Comparison of ENCODE assay signal across 8 cellular contexts in the genomic region with DNA sequence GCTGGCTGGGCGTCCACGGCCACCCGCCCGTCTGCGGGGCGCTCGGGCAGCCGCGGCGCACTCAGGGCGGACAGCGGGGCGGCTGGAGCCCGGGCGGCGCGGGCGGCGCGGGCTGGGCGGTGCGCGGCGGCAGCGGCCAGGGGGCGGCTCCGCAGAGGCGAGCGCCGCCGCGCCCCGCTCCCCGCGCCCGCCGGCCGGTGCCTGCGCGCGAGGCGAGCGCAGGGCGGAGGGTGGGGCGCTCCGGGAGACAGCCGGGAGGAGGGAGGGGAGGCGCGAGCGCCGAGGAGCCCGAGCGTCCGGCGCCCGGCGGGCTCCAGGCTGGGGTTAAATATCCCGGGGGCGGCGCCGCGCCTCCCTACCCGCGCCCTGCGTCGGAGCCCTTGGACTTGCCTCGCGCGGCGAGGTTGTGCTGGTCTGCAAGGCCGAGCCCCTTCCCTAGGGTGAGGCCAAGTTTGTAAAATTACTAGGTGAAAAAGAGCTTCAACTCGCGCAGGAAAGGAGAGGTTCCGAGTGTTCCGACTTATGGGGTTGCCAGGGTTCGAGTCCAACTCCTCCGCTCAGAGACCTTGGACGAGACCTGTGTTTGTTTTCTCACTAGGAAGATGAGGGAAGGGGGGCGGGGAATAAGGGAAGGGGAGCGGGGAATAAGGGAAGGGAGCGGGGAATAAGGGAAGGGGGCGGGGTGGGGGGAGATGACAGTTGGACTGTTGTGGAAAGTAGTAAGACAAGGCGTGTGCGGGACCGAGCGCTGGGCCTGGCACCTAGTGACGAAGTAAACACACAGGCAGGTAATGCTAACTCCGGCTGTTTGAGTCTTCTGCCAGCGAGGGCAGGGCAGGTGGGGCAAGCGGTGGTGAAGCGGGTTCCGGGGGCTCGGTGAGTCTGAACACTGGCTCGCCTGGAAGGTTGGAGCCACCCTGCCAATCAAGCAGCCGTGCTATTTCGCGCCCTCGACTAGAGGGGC. TPM values are rescaled to one million over a fixed set of nuclear protein-coding genes. Genes with fewer than 3 reads are reported as not detected.
DNase-seq lines count a peak whose midpoint lies in the region; ATAC-seq and TF ChIP-seq lines count a peak whose summit lies in the region.

Gene TNFAIP8L3, minus strand, starts transcription at position 301 of the 964 bp plus-strand sequence. CDS start 311 bp downstream, outside the sequence.

- ATAC-seq in GM18858 (IDR thresholded peaks at IDR 0.05; ENCODE audit: unreplicated experiment): no peak

- peaks cover 0 to 91% (median 26%) of the 10 kb centered on the region in 7 donors for H3K27me3 ChIP-seq in spleen (replicated peaks in 1 of 7)
- no peaks in the 10 kb centered on the region for H3K27me3 ChIP-seq in Karpas-422 (ENCODE audit: low read length)

- intact Hi-C loops in spleen (cut with DNase I; ENCODE audit: low total_unique reads): no loop called here

- TF ChIP-seq POLR2A in spleen (IDR thresholded peaks at IDR 0.05): no peak

- H3K36me3 ChIP-seq in spleen: no peaks in the 10 kb centered on the region
- no peaks in the 10 kb centered on the region for H3K36me3 ChIP-seq in Karpas-422 (ENCODE audit: insufficient read depth, low read length)

- TF ChIP-seq CTCF in spleen (IDR thresholded peaks at IDR 0.05 in 8 of 11, conservative IDR thresholded peaks at IDR 0.05 in 3 of 11): no peak

- no peak within 1 kb of the TSS for H3K4me2 ChIP-seq in Karpas-422 (ENCODE audit: low read depth, low read length, poor library complexity, severe bottlenecking)

- peak; percentile 73 for DNase-seq in AG08396 (ENCODE audit: low spot score)
- peak; percentile 47 for DNase-seq in HT-29 (ENCODE audit: low spot score)
- peak; percentile 42 for DNase-seq in astrocyte of the hippocampus (ENCODE audit: low read depth, low spot score)
- peak; percentile 47 for DNase-seq in iPS-NIHi7 (ENCODE audit: extremely low spot score)
- DNase-seq in spleen: peak; percentile 76
- DNase-seq in Karpas-422: no peak
- DNase-seq in activated CD4-positive, alpha-beta T cell treated with anti-CD3 and anti-CD28 coated beads, Interleukin-2, amount 50 U/mL, for 48 hours: no peak

- H3K4me3 ChIP-seq in spleen: peak within 1 kb of the TSS; percentile 37 to 78 (median 59)
- H3K4me3 ChIP-seq in Karpas-422 (ENCODE audit: low read length): no peak within 1 kb of the TSS

- H3K4me1 ChIP-seq in spleen (peaks cover 7 to 71% (median 42%) of the 10 kb centered on the region in 6 donors), Karpas-422 (ENCODE audit: low read length) (no peaks in the 10 kb centered on the region)

- H3K79me2 ChIP-seq in Karpas-422 (ENCODE audit: low read length): no peaks in the 10 kb centered on the region

- H2AFZ ChIP-seq in Karpas-422 (ENCODE audit: low read length): no peak within 1 kb of the TSS

- H3K9me2 ChIP-seq in Karpas-422 (replicated peaks; ENCODE audit: insufficient read depth, low read length): no peaks in the 10 kb centered on the region

- peak within 1 kb of the TSS; percentile 28 to 86 (median 82) for H3K27ac ChIP-seq in spleen
- no peak within 1 kb of the TSS for H3K27ac ChIP-seq in Karpas-422 (ENCODE audit: low read length)

- H3K9me3 ChIP-seq in spleen: no peaks in the 10 kb centered on the region
- no peaks in the 10 kb centered on the region for H3K9me3 ChIP-seq in Karpas-422 (ENCODE audit: low read length)

- H3K9ac ChIP-seq in Karpas-422 (ENCODE audit: low read length): no peak within 1 kb of the TSS

- WGBS in spleen, 5 donors: 2 to 5% (median 2%) methylated on average over 42 to 98 of the region's 98 CpGs

- H4K20me1 ChIP-seq in Karpas-422 (ENCODE audit: insufficient read depth, low read depth, low read length): no peaks in the 10 kb centered on the region

RNA-seq across cellular contexts. Expression of gene TNFAIP8L3, which starts in this region (rescaled TPM):
- total RNA-seq in HT-29 (2014; rRNA removed; shearing (Covaris generic)): 1.1 and 3.6 TPM in 2 replicates
- total RNA-seq in spleen: 10 to 100 TPM; 19.1 to 35.8 (median 24.6) TPM
- 10 to 100 TPM in 1 of 3 donors, 1 to 10 TPM in 2; 6.5 to 19.4 (median 9.3) TPM for polyA plus RNA-seq in spleen
- not detected in 2 replicates for total RNA-seq in Karpas-422 (2014; rRNA removed; shearing (Covaris generic); ENCODE audit: low replicate concordance)

Comparison
In these comparisons a context has a peak if more than half of its experiments do, and no peak if none do; other contexts are left out.
1. DNase-seq: peak in AG08396 (single experiment), HT-29 (single experiment), astrocyte of the hippocampus (single experiment), iPS-NIHi7 (single experiment) and spleen (single experiment); none in Karpas-422 (single experiment) and activated CD4-positive, alpha-beta T cell treated with anti-CD3 and anti-CD28 coated beads, Interleukin-2, amount 50 U/mL, for 48 hours (0 of 2).